ENCODE assay signal across 9 cellular contexts in the genomic region with DNA sequence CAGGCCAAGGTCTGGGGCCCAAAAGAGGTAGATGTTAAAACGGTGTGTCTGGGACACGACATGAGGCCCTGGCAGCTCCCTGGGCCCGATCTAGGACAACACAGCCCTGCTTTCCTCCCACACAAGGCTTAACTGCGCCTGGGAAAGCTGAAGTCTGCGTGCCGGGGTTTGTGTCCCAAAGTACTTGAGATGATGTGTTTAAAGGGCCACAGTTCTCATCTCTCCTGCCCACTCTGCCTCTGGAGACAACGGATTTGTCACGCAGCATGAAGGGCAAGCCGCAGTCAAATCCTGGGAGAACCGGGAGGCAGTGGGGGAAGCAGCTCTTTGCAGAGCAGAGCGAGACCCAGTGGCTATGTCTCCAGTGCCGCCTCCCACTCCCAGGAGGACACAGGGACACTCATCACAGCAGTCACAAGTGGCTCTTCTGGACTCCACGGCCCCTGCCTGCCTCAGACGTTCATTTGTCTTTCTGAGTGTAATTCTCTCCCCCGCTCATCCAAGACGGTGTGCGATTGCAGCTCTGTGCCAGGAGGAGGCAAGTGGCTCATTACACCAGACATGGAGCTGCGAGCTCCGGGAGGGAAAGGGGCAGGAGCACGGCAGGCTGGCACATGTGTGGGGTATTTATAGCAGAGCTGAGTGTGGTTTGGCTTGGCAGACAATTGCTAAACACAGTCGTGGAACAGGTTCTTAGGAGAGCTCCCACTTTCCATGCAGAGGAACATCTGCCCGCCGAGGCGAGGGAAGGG. TPM values are rescaled to one million over a fixed set of nuclear protein-coding genes. Genes with fewer than 3 reads are reported as not detected.
DNase-seq lines count a peak whose midpoint lies in the region; ATAC-seq, FAIRE-seq and TF ChIP-seq lines count a peak whose summit lies in the region.
"Had no signal": no experiment of that assay in that cellular context is flagged by ENCODE, and none has a peak within 500 bp of the region (broad histone marks: within the 10 kb centered on the region; RNA-seq: fewer than 3 reads in every experiment).

No MANE protein-coding gene starts in this region.

- peak; percentile 43 for TF ChIP-seq CTCF in A673 (conservative IDR thresholded peaks at IDR 0.05; ENCODE audit: low read depth, low read length)
- peak; percentile 59 for TF ChIP-seq CTCF in bronchial epithelial cell (IDR thresholded peaks at IDR 0.05; ENCODE audit: insufficient read depth, low read length, severe bottlenecking)
- TF ChIP-seq CTCF in mucosa of descending colon (IDR thresholded peaks at IDR 0.05) = no peak

- H3K27ac Mint-ChIP-seq in natural killer cell treated with Interleukin-12 subunit alpha and Interleukin-12 subunit beta and Interleukin-15 and Interleukin-18, amount 100 ng/mL, for 72 hours = no peak overlapping the region
- H3K27ac Mint-ChIP-seq: CD4-positive, CD25-positive, alpha-beta regulatory T cell had no signal

- FAIRE-seq in bronchial epithelial cell (lab: Jason Lieb, UNC) = peak; percentile 98

- POLR2A ChIA-PET in A673 (lab: Charles Lee; ENCODE audit: low non-redundant PET) = no interaction called here

- H3K4me3 ChIP-seq in A673 (ENCODE audit: low read depth, low read length, poor library complexity, severe bottlenecking) = peak overlapping the region; percentile 35
- H3K4me3 ChIP-seq in bronchial epithelial cell (ENCODE audit: low read depth, low read length) = peak overlapping the region; percentile 3
- no peak overlapping the region for H3K4me3 ChIP-seq in mucosa of descending colon

- DNase-seq in A673 (ENCODE audit: low spot score) (peak; percentile 69), NCI-H2029 treated with DMSO at 0.1 percent for 48 hours (lab: John Stamatoyannopoulos, UW) (peak; percentile 93), bronchial epithelial cell (ENCODE audit: low read depth) (peak; percentile 97), mucosa of descending colon (peak in 2 of 3 donors; percentile 37 to 38), KG1 (lab: John Stamatoyannopoulos, UW) (no peak), T1000 (lab: John Stamatoyannopoulos, UW) (no peak)
- no peak for DNase-seq in natural killer cell treated with Interleukin-12 subunit alpha and Interleukin-12 subunit beta and Interleukin-15 and Interleukin-18, amount 100 ng/mL, for 72 hours (ENCODE audit: low spot score)
- DNase-seq: CD4-positive, CD25-positive, alpha-beta regulatory T cell had no signal

- no TSS peak for BruUV-seq in A673 (replicated peaks; lab: Mats Ljungman, UMichigan)

- CTCF ChIA-PET in A673 (lab: Charles Lee) = interaction anchor here (1.2 kb wide), 1 partner anchor 24 kb away, joined by 3 read pairs; no protein-coding TSS in a partner anchor

- H3K4me1 ChIP-seq in A673 (ENCODE audit: insufficient read depth, low read length, poor library complexity, severe bottlenecking) = peaks cover 15% of the 10 kb centered on the region
- H3K4me1 ChIP-seq in mucosa of descending colon (ENCODE audit: low read depth) = peaks cover 8% of the 10 kb centered on the region

- H3K9me3 ChIP-seq in A673 (ENCODE audit: low read depth, low read length, poor library complexity, severe bottlenecking) (no peaks in the 10 kb centered on the region), mucosa of descending colon (no peaks in the 10 kb centered on the region)

- H3K36me3 ChIP-seq in A673 (ENCODE audit: insufficient read depth, low read length, poor library complexity, severe bottlenecking) (no peaks in the 10 kb centered on the region), bronchial epithelial cell (ENCODE audit: control insufficient read depth, insufficient read depth, low read length) (no peaks in the 10 kb centered on the region), mucosa of descending colon (ENCODE audit: low read depth) (no peaks in the 10 kb centered on the region)

- intact Hi-C loops in A673 (cut with micrococcal nuclease; ENCODE audit: unreplicated experiment) (no loop called here), mucosa of descending colon (cut with DNase I, micrococcal nuclease) (no loop called here)

- no peak overlapping the region for H3K27ac ChIP-seq in A673 (ENCODE audit: low read depth, low read length, poor library complexity, severe bottlenecking)

- H3K4me1 Mint-ChIP-seq in natural killer cell treated with Interleukin-12 subunit alpha and Interleukin-12 subunit beta and Interleukin-15 and Interleukin-18, amount 100 ng/mL, for 72 hours (ENCODE audit: low read depth in 2 of 2) = peaks cover 15 to 18% of the 10 kb centered on the region in 2 donors

- no peaks in the 10 kb centered on the region for H3K27me3 Mint-ChIP-seq in natural killer cell treated with Interleukin-12 subunit alpha and Interleukin-12 subunit beta and Interleukin-15 and Interleukin-18, amount 100 ng/mL, for 72 hours

- no peaks in the 10 kb centered on the region for H3K27me3 ChIP-seq in A673 (replicated peaks; ENCODE audit: insufficient read depth, low read depth, low read length, poor library complexity)
- peaks cover 7% of the 10 kb centered on the region for H3K27me3 ChIP-seq in bronchial epithelial cell (ENCODE audit: control insufficient read depth, insufficient read depth, low read length)

- ATAC-seq in mucosa of descending colon = peak; percentile 50
- ATAC-seq in natural killer cell treated with Interleukin-12 subunit alpha and Interleukin-12 subunit beta and Interleukin-15 and Interleukin-18, amount 100 ng/mL, for 72 hours = no peak
- ATAC-seq in GM18511 (IDR thresholded peaks at IDR 0.05; ENCODE audit: unreplicated experiment) = no peak

- no peaks in the 10 kb centered on the region for H3K36me3 Mint-ChIP-seq in natural killer cell treated with Interleukin-12 subunit alpha and Interleukin-12 subunit beta and Interleukin-15 and Interleukin-18, amount 100 ng/mL, for 72 hours
- H3K36me3 Mint-ChIP-seq: CD4-positive, CD25-positive, alpha-beta regulatory T cell had no signal

- no peak overlapping the region for H3K4me3 Mint-ChIP-seq in natural killer cell treated with Interleukin-12 subunit alpha and Interleukin-12 subunit beta and Interleukin-15 and Interleukin-18, amount 100 ng/mL, for 72 hours
- H3K4me3 Mint-ChIP-seq: CD4-positive, CD25-positive, alpha-beta regulatory T cell had no signal

- no peaks in the 10 kb centered on the region for H3K9me3 Mint-ChIP-seq in natural killer cell treated with Interleukin-12 subunit alpha and Interleukin-12 subunit beta and Interleukin-15 and Interleukin-18, amount 100 ng/mL, for 72 hours
- H3K9me3 Mint-ChIP-seq: CD4-positive, CD25-positive, alpha-beta regulatory T cell had no signal

RNA-seq across cellular contexts. Expression of a gene that starts 57.7 kb away (rescaled TPM):
- total RNA-seq in A673 (2021) = 33.3 and 36.1 TPM in 2 replicates
- total RNA-seq in bronchial epithelial cell = 7.8 and 8.2 TPM in 2 replicates
- 10 to 100 TPM; 14.4 to 83.8 (median 17.5) TPM for total RNA-seq in mucosa of descending colon
- 10 to 100 TPM; 17.0 to 18.0 TPM for total RNA-seq in natural killer cell treated with Interleukin-12 subunit alpha and Interleukin-12 subunit beta and Interleukin-15 and Interleukin-18, amount 100 ng/mL, for 72 hours

RNA-seq across cellular contexts. Expression of a gene that starts 58.8 kb away (rescaled TPM):
- total RNA-seq in A673 (2021) (not detected in 2 replicates), bronchial epithelial cell (not detected in 2 replicates), mucosa of descending colon (under 1 TPM; 0.20 to 0.98 (median 0.63) TPM)
- not detected for total RNA-seq in natural killer cell treated with Interleukin-12 subunit alpha and Interleukin-12 subunit beta and Interleukin-15 and Interleukin-18, amount 100 ng/mL, for 72 hours
- total RNA-seq: CD4-positive, CD25-positive, alpha-beta regulatory T cell had no signal

Comparison
In these comparisons a context has a peak if more than half of its experiments do, and no peak if none do; other contexts are left out.
1. DNase-seq: peak in A673 (single experiment), NCI-H2029 treated with DMSO at 0.1 percent for 48 hours (single experiment), bronchial epithelial cell (single experiment) and mucosa of descending colon (2 of 3); none in natural killer cell treated with Interleukin-12 subunit alpha and Interleukin-12 subunit beta and Interleukin-15 and Interleukin-18, amount 100 ng/mL, for 72 hours (single experiment), KG1 (single experiment) and T1000 (single experiment).